In the genomic region with DNA sequence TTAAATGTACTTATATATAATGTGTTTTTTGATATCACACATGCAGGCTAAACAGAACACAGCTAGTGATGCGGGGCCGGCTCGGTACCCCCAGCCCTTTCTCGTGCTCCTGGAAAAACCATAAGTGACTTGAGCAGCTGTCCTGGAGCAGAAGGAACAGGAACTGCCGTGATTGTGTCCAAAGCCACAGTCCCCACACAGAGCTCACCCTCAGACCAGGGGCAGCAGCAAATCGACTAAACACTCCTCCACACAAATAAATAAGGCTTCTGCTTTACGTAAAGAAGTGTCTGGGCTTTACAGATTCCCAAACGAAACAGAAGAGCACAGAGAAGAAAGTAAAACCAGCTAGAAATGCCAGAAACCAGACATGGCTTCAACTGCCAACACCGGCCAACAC, we compare ENCODE assay signal across 19 cellular contexts. TPM values are rescaled to one million over a fixed set of nuclear protein-coding genes. Genes with fewer than 3 reads are reported as not detected.
A peak's percentile ranks its signal among the peaks of the same experiment; 100 is the strongest.
DNase-seq lines count a peak whose midpoint lies in the region; ATAC-seq and TF ChIP-seq lines count a peak whose summit lies in the region.
"Had no signal": no experiment of that assay in that cellular context is flagged by ENCODE, and none has a peak within 500 bp of the region (broad histone marks: within the 10 kb centered on the region; RNA-seq: fewer than 3 reads in every experiment).

No MANE protein-coding gene starts in this region.

- WGBS in heart right ventricle, 2 donors = 88 to 92% methylated on average over 9 of the region's 9 CpGs
- 57% methylated on average over 9 of the region's 9 CpGs for WGBS in mesenchymal stem cell

- peak overlapping the region; percentile 34 for H4K91ac ChIP-seq in mesenchymal stem cell (ENCODE audit: low read length)

- no peak overlapping the region for H3K23ac ChIP-seq in mesenchymal stem cell (ENCODE audit: low read length in 2 of 2)

- H3K18ac ChIP-seq in mesenchymal stem cell (ENCODE audit: low read depth in 1 of 2, low read length in 2 of 2) = peak overlapping the region; percentile 52 to 64

- no peaks in the 10 kb centered on the region for H3K27me3 ChIP-seq in heart right ventricle
- H3K27me3 ChIP-seq in brain microvascular endothelial cell (replicated peaks) = no peaks in the 10 kb centered on the region
- H3K27me3 ChIP-seq in mesenchymal stem cell (ENCODE audit: control insufficient read depth in 1 of 2, insufficient read depth in 1 of 2, low read length in 2 of 2) = no peaks in the 10 kb centered on the region
- H3K27me3 ChIP-seq: BLaER1 treated with 17β-estradiol and CSF1 and Interleukin-3, amounts not matched to agents 10 nM and 100 nM; SJCRH30 had no signal

- peaks cover 19% of the 10 kb centered on the region for H3K79me1 ChIP-seq in mesenchymal stem cell (replicated peaks; ENCODE audit: low read length, poor library complexity, severe bottlenecking)

- H3K4me2 ChIP-seq in mesenchymal stem cell (ENCODE audit: low read length, poor library complexity, severe bottlenecking) = no peak overlapping the region

- peak overlapping the region in 1 of 2 experiments; percentile 40 for H2BK12ac ChIP-seq in mesenchymal stem cell (ENCODE audit: low read length in 2 of 2)

- H3K14ac ChIP-seq in mesenchymal stem cell (ENCODE audit: low read length in 2 of 2) = no peak overlapping the region

- peak; percentile 13 for DNase-seq in Right ventricle myocardium inferior (ENCODE audit: missing footprints)
- no peak for DNase-seq in heart right ventricle
- DNase-seq in brain microvascular endothelial cell = no peak
- DNase-seq in mesenchymal stem cell = peak; percentile 76
- DNase-seq in CD1c-positive myeloid dendritic cell (ENCODE audit: extremely low spot score) = no peak
- no peak for DNase-seq in coronary artery (ENCODE audit: low spot score)
- DNase-seq: 8988T, DMS 273 treated with DMSO at 0.1 percent for 48 hours, GDM1, Karpas-422, NCI-H1105, NCI-H1694 treated with DMSO at 0.1 percent for 48 hours, NCI-H2107, NCI-H524 treated with DMSO at 0.1 percent for 48 hours, SJCRH30 had no signal

- no peak for TF ChIP-seq CTCF in heart right ventricle (IDR thresholded peaks at IDR 0.05)
- no peak for TF ChIP-seq CTCF in brain microvascular endothelial cell (IDR thresholded peaks at IDR 0.05; ENCODE audit: low read depth, low read length, missing control alignments)
- TF ChIP-seq CTCF in coronary artery (IDR thresholded peaks at IDR 0.05) = no peak

- H2BK120ac ChIP-seq in mesenchymal stem cell (ENCODE audit: low read depth, low read length) = no peak overlapping the region

- H2BK15ac ChIP-seq in mesenchymal stem cell (ENCODE audit: low read depth, poor library complexity, severe bottlenecking) = no peak overlapping the region

- H3K4ac ChIP-seq in mesenchymal stem cell (ENCODE audit: low read depth in 1 of 2, low read length in 2 of 2) = peak overlapping the region in 1 of 2 experiments; percentile 63

- H2AK5ac ChIP-seq in mesenchymal stem cell (ENCODE audit: low read length, severe bottlenecking) = peak overlapping the region; percentile 95

- H3K27ac ChIP-seq in heart right ventricle (no peak overlapping the region), brain microvascular endothelial cell (peak overlapping the region; percentile 85), mesenchymal stem cell (ENCODE audit: low read length, poor library complexity, severe bottlenecking) (peak overlapping the region; percentile 88), coronary artery (no peak overlapping the region)
- H3K27ac ChIP-seq: BLaER1 treated with 17β-estradiol and CSF1 and Interleukin-3, amounts not matched to agents 10 nM and 100 nM had no signal

- no peak for ATAC-seq in Right ventricle myocardium inferior
- ATAC-seq in heart right ventricle = no peak
- no peak for ATAC-seq in GM21786 (IDR thresholded peaks at IDR 0.05; ENCODE audit: unreplicated experiment)
- ATAC-seq in HG02870 (IDR thresholded peaks at IDR 0.05; ENCODE audit: unreplicated experiment) = no peak

- H3K4me1 ChIP-seq in heart right ventricle (peaks cover 0 to 40% (median 22%) of the 10 kb centered on the region in 9 donors), mesenchymal stem cell (ENCODE audit: control insufficient read depth, insufficient read depth, low read depth, low read length) (peaks cover 39% of the 10 kb centered on the region)

- H4K8ac ChIP-seq in mesenchymal stem cell (ENCODE audit: low read length) = peak overlapping the region; percentile 59

- no peak overlapping the region for H2BK5ac ChIP-seq in mesenchymal stem cell (ENCODE audit: low read depth, low read length, poor library complexity, severe bottlenecking)

- H3K36me3 ChIP-seq in heart right ventricle (peaks cover 0 to 97% (median 28%) of the 10 kb centered on the region in 9 donors), brain microvascular endothelial cell (replicated peaks) (peaks cover 50% of the 10 kb centered on the region), mesenchymal stem cell (ENCODE audit: control insufficient read depth in 1 of 2, insufficient read depth in 2 of 2, low read depth in 1 of 2, low read length in 2 of 2) (peaks cover 69 to 80% of the 10 kb centered on the region in 2 experiments)

- in situ Hi-C loops in brain microvascular endothelial cell (cut with HindIII; ENCODE audit: low pct_ligation_motif_present, low sequenced_read_pairs) = no loop called here

- H3K4me3 ChIP-seq in heart right ventricle = no peak overlapping the region
- H3K4me3 ChIP-seq in brain microvascular endothelial cell (ENCODE audit: low read depth, low read length) = no peak overlapping the region
- H3K4me3 ChIP-seq in mesenchymal stem cell (ENCODE audit: insufficient read depth in 1 of 2, low read depth in 1 of 2, low read length in 2 of 2) = no peak overlapping the region
- H3K4me3 ChIP-seq in coronary artery = no peak overlapping the region
- H3K4me3 ChIP-seq: BLaER1 treated with 17β-estradiol and CSF1 and Interleukin-3, amounts not matched to agents 10 nM and 100 nM; SJCRH30 had no signal

- H2AFZ ChIP-seq in mesenchymal stem cell (ENCODE audit: low read depth, low read length) = no peak overlapping the region

- H3K9ac ChIP-seq in mesenchymal stem cell (ENCODE audit: low read length) = no peak overlapping the region

- H3K9me3 ChIP-seq in heart right ventricle (no peaks in the 10 kb centered on the region), mesenchymal stem cell (ENCODE audit: control insufficient read depth, low read length) (no peaks in the 10 kb centered on the region)
- H3K9me3 ChIP-seq: BLaER1 treated with 17β-estradiol and CSF1 and Interleukin-3, amounts not matched to agents 10 nM and 100 nM; SJCRH30 had no signal

- intact Hi-C loops in Right ventricle myocardium inferior (cut with DNase I) (no loop called here), heart right ventricle (cut with DNase I) (no loop called here)

RNA-seq across cellular contexts. Expression of gene UBE2J2, which starts 9.6 kb away (rescaled TPM):
- total RNA-seq in Right ventricle myocardium inferior (40.0 TPM), heart right ventricle (10 to 100 TPM; 23.5 to 41.9 (median 29.2) TPM)
- 10 to 100 TPM; 43.8 to 44.1 TPM for polyA plus RNA-seq in heart right ventricle
- 41.4 TPM for polyA plus RNA-seq in mesenchymal stem cell (2013, experiment 1 of 2)
- 42.8 TPM for polyA plus RNA-seq in mesenchymal stem cell (2013, experiment 2 of 2)

RNA-seq across cellular contexts. Expression of gene SCNN1D, which starts 16.2 kb away (rescaled TPM):
- total RNA-seq in Right ventricle myocardium inferior (3.0 TPM), heart right ventricle (1 to 10 TPM; 1.0 to 5.4 (median 2.7) TPM)
- 10 to 100 TPM in 1 of 2 donors, 1 to 10 TPM in 1; 1.0 to 22.5 TPM for polyA plus RNA-seq in heart right ventricle
- polyA plus RNA-seq in mesenchymal stem cell (2013, experiment 1 of 2) = 1.1 TPM
- polyA plus RNA-seq in mesenchymal stem cell (2013, experiment 2 of 2) = 1.9 TPM

RNA-seq across cellular contexts. Expression of gene C1QTNF12, which starts 17.5 kb away (rescaled TPM):
- total RNA-seq in Right ventricle myocardium inferior (0.57 TPM), heart right ventricle (1 to 10 TPM in 4 of 10 donors, under 1 TPM in 5, not detected in 1; 0.42 to 1.9 (median 0.90) TPM)
- polyA plus RNA-seq in heart right ventricle = 1 to 10 TPM; 1.6 to 2.3 TPM
- 1.2 TPM for polyA plus RNA-seq in mesenchymal stem cell (2013, experiment 1 of 2)
- polyA plus RNA-seq in mesenchymal stem cell (2013, experiment 2 of 2) = 0.89 TPM
- total RNA-seq: H4, SJCRH30 had no signal

RNA-seq across cellular contexts. Expression of gene B3GALT6, which starts 32.0 kb away (rescaled TPM):
- total RNA-seq in Right ventricle myocardium inferior (8.3 TPM), heart right ventricle (10 to 100 TPM in 4 of 10 donors, 1 to 10 TPM in 6; 7.3 to 13.5 (median 9.1) TPM)
- 10 to 100 TPM in 1 of 2 donors, 1 to 10 TPM in 1; 7.7 to 16.2 TPM for polyA plus RNA-seq in heart right ventricle
- polyA plus RNA-seq in mesenchymal stem cell (2013, experiment 1 of 2) = 24.3 TPM
- 24.2 TPM for polyA plus RNA-seq in mesenchymal stem cell (2013, experiment 2 of 2)

RNA-seq across cellular contexts. Expression of gene SDF4, which starts 32.2 kb away (rescaled TPM):
- total RNA-seq in Right ventricle myocardium inferior = 125 TPM
- total RNA-seq in heart right ventricle = 100 to 1,000 TPM in 9 of 10 donors, 10 to 100 TPM in 1; 95.6 to 174 (median 123) TPM
- polyA plus RNA-seq in heart right ventricle = 100 to 1,000 TPM; 107 to 184 TPM
- polyA plus RNA-seq in mesenchymal stem cell (2013, experiment 1 of 2) = 239 TPM
- 241 TPM for polyA plus RNA-seq in mesenchymal stem cell (2013, experiment 2 of 2)

Comparison
In these comparisons a context has a peak if more than half of its experiments do, and no peak if none do; other contexts are left out.
1. DNase-seq: peak in Right ventricle myocardium inferior (single experiment) and mesenchymal stem cell (single experiment); none in heart right ventricle (0 of 2), brain microvascular endothelial cell (single experiment), CD1c-positive myeloid dendritic cell (single experiment) and coronary artery (single experiment).
2. H3K27ac ChIP-seq: peak in brain microvascular endothelial cell (single experiment) and mesenchymal stem cell (single experiment); none in heart right ventricle (0 of 10) and coronary artery (0 of 2).